In the genomic region with DNA sequence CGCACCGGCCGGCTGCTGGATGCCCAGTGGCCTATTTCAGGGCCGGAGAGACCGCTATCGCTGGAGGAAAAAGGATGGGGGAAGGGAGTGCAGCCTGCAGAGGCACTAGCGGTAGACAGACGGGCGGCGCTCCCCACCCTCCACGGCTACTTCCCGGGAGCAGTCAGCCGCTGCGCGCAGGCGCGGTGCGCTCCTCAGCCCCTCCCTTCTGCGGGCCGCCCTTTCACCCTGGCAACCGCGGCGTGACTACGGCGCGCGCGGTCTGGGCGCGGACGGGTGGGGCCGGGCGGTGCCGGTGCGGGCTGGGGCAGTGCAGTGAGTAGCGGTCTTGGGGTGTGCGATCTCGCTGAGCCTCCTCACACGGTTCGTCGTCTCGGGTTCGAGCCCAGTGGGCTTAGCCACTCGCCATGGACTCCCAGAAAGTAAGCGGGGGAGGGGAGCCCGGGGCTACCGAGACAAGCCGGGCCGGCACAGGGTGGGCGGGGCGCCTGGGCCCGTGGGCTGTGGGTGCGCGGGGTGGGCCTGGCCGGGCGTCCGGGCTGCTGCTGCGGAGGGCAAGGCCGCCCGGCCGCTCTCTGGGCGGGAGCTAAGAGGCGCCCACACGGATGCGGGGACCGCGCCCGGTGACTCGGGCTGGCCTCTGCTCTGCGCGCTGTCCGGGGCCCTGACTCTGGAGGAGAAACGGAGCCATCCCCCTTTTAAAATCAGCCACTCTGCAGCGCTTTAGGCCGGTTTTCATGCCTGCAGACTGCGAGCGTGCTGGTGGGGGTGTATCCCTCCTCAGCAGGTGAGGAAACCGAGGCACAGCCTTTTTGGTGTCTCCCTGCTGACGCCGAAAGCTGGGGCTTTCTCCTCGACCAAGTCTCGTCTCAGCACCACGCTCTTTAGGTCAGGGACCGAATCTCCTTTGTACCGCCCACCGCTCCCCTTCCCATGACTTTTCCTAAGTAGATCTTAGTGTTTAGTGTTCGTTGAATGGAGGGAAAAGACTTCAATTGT, we compare ENCODE assay signal across 1 cellular context.
TF ChIP-seq lines count a peak whose summit lies in the region.

Gene FSD1L (plus strand): TSS at position 221 of the 999 bp plus-strand sequence. CDS start 187 bp downstream, at position 408.

TF ChIP-seq in HEK293, 187 proteins besides CTCF, POLR2A, EP300 and RAD21 (continued from another document):
- TF ChIP-seq, protein P1, sequence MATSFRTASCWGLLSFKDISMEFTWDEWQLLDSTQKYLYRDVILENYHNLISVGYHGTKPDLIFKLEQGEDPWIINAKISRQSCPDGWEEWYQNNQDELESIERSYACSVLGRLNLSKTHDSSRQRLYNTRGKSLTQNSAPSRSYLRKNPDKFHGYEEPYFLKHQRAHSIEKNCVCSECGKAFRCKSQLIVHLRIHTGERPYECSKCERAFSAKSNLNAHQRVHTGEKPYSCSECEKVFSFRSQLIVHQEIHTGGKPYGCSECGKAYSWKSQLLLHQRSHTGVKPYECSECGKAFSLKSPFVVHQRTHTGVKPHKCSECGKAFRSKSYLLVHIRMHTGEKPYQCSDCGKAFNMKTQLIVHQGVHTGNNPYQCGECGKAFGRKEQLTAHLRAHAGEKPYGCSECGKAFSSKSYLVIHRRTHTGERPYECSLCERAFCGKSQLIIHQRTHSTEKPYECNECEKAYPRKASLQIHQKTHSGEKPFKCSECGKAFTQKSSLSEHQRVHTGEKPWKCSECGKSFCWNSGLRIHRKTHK (tag by site-specific recombination; IDR thresholded peaks at IDR 0.05) = no peak
- TF ChIP-seq ZNF394 (tag by site-specific recombination; IDR thresholded peaks at IDR 0.05; ENCODE audit: borderline replicate concordance) = peak; percentile 64; the same call in 1 of the 2 replicates
- TF ChIP-seq ZNF785 (tag by site-specific recombination; IDR thresholded peaks at IDR 0.05) = no peak
- TF ChIP-seq ZBTB1 (tag by site-specific recombination; IDR thresholded peaks at IDR 0.05) = 0 out of 2 replicates have a peak, but pooled peaks have one; percentile 30
- TF ChIP-seq ZNF138 (tag by site-specific recombination; IDR thresholded peaks at IDR 0.05; ENCODE audit: borderline replicate concordance) = no peak
- TF ChIP-seq, protein P2, sequence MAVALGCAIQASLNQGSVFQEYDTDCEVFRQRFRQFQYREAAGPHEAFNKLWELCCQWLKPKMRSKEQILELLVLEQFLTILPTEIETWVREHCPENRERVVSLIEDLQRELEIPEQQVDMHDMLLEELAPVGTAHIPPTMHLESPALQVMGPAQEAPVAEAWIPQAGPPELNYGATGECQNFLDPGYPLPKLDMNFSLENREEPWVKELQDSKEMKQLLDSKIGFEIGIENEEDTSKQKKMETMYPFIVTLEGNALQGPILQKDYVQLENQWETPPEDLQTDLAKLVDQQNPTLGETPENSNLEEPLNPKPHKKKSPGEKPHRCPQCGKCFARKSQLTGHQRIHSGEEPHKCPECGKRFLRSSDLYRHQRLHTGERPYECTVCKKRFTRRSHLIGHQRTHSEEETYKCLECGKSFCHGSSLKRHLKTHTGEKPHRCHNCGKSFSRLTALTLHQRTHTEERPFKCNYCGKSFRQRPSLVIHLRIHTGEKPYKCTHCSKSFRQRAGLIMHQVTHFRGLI (tag by site-specific recombination; IDR thresholded peaks at IDR 0.05) = peak; percentile 96
- TF ChIP-seq ZNF335 (tag by site-specific recombination; conservative IDR thresholded peaks at IDR 0.05) = peak; percentile 47
- TF ChIP-seq ZNF555 (tag by site-specific recombination; conservative IDR thresholded peaks at IDR 0.05) = no peak
- TF ChIP-seq ZNF701 (tag by site-specific recombination; IDR thresholded peaks at IDR 0.05) = no peak
- no peak for TF ChIP-seq ZNF560 (tag by site-specific recombination; IDR thresholded peaks at IDR 0.05; ENCODE audit: borderline replicate concordance)
- TF ChIP-seq ZNF23 (tag by site-specific recombination; IDR thresholded peaks at IDR 0.05; ENCODE audit: borderline replicate concordance) = no peak
